ENCODE assay signal across 32 cellular contexts in genomic region chr10:133034092-133034491, GRCh38. TPM values are rescaled to one million over a fixed set of nuclear protein-coding genes. Genes with fewer than 3 reads are reported as not detected.
"Had no signal": no experiment of that assay in that cellular context is flagged by ENCODE, and none has a peak within 500 bp of the region (broad histone marks: within the 10 kb centered on the region; RNA-seq: fewer than 3 reads in every experiment).

No MANE protein-coding gene starts in this region.

- H3K9ac ChIP-seq: parathyroid adenoma had no signal

- H3K4me3 Mint-ChIP-seq: naive thymus-derived CD8-positive, alpha-beta T cell; nephron; neural crest cell; stimulated activated memory B cell treated with anti-CD40 and anti-IgM and Interleukin-4, amounts not matched to agents 10 μg/mL and 1 μg/mL and 100 μg/mL, for 72 hours; stimulated activated naive CD8-positive, alpha-beta T cell treated with anti-CD3 and anti-CD28 coated beads, Interleukin-15, amount 100 ng/mL, for 72 hours had no signal

- H3K36me3 ChIP-seq: left lung, lower lobe of right lung, neutrophil, right atrium auricular region, right lobe of liver, thyroid gland, transverse colon, upper lobe of left lung, vagina had no signal

- H3K4me1 ChIP-seq: left lung, lower lobe of right lung, parathyroid adenoma, psoas muscle, right atrium auricular region, right lobe of liver, testis, thyroid gland, transverse colon, upper lobe of left lung, vagina had no signal

- ATAC-seq: left colon; left lung; lower lobe of right lung; naive thymus-derived CD8-positive, alpha-beta T cell; psoas muscle; stimulated activated memory B cell treated with anti-CD40 and anti-IgM and Interleukin-4, amounts not matched to agents 10 μg/mL and 1 μg/mL and 100 μg/mL, for 72 hours; stimulated activated naive CD8-positive, alpha-beta T cell treated with anti-CD3 and anti-CD28 coated beads, Interleukin-15, amount 100 ng/mL, for 72 hours had no signal

- H3K4me2 ChIP-seq: smooth muscle cell had no signal

- DNase-seq: kidney; left colon; lower lobe of right lung; mammary epithelial cell; mesenchymal stem cell; naive thymus-derived CD8-positive, alpha-beta T cell; occipital lobe; psoas muscle; right lobe of liver; stimulated activated CD4-positive, alpha-beta T cell treated with anti-CD3 and anti-CD28 coated beads, Interleukin-1b, Interleukin-23, amount 100 ng/mL, for 48 hours; stimulated activated CD4-positive, alpha-beta T cell treated with anti-CD3 and anti-CD28 coated beads, Interleukin-2, amount 100 ng/mL, for 48 hours; stimulated activated CD4-positive, alpha-beta T cell treated with anti-CD3 and anti-CD28 coated beads, Interleukin-4, amount 100 ng/mL, for 4 hours; stimulated activated CD8-positive, alpha-beta memory T cell treated with anti-CD3 and anti-CD28 coated beads, Interleukin-4, amount 100 ng/mL, for 48 hours; stimulated activated naive CD4-positive, alpha-beta T cell treated with Interleukin-2 at 50 U/mL for 16 hours; stimulated activated naive CD8-positive, alpha-beta T cell treated with anti-CD3 and anti-CD28 coated beads, Interleukin-15, amount 100 ng/mL, for 72 hours; substantia nigra; testis; thyroid gland; transverse colon had no signal

- H3K4me1 Mint-ChIP-seq: naive thymus-derived CD8-positive, alpha-beta T cell; stimulated activated memory B cell treated with anti-CD40 and anti-IgM and Interleukin-4, amounts not matched to agents 10 μg/mL and 1 μg/mL and 100 μg/mL, for 72 hours; stimulated activated naive CD8-positive, alpha-beta T cell treated with anti-CD3 and anti-CD28 coated beads, Interleukin-15, amount 100 ng/mL, for 72 hours had no signal

- H3K36me3 Mint-ChIP-seq: naive thymus-derived CD8-positive, alpha-beta T cell; stimulated activated memory B cell treated with anti-CD40 and anti-IgM and Interleukin-4, amounts not matched to agents 10 μg/mL and 1 μg/mL and 100 μg/mL, for 72 hours had no signal

- H3K4me3 ChIP-seq: left lung, lower lobe of right lung, psoas muscle, right atrium auricular region, right lobe of liver, smooth muscle cell, testis, thyroid gland, transverse colon, upper lobe of left lung, vagina had no signal

- H2AFZ ChIP-seq: parathyroid adenoma had no signal

- H3K27ac Mint-ChIP-seq: naive thymus-derived CD8-positive, alpha-beta T cell; stimulated activated memory B cell treated with anti-CD40 and anti-IgM and Interleukin-4, amounts not matched to agents 10 μg/mL and 1 μg/mL and 100 μg/mL, for 72 hours; stimulated activated naive CD8-positive, alpha-beta T cell treated with anti-CD3 and anti-CD28 coated beads, Interleukin-15, amount 100 ng/mL, for 72 hours had no signal

- H3K9me3 Mint-ChIP-seq: naive thymus-derived CD8-positive, alpha-beta T cell; nephron; neural crest cell; stimulated activated memory B cell treated with anti-CD40 and anti-IgM and Interleukin-4, amounts not matched to agents 10 μg/mL and 1 μg/mL and 100 μg/mL, for 72 hours; stimulated activated naive CD8-positive, alpha-beta T cell treated with anti-CD3 and anti-CD28 coated beads, Interleukin-15, amount 100 ng/mL, for 72 hours had no signal

- H3K27ac ChIP-seq: left lung, lower lobe of right lung, neutrophil, parathyroid adenoma, psoas muscle, right atrium auricular region, right lobe of liver, testis, thyroid gland, transverse colon, upper lobe of left lung, vagina had no signal

- H3K9me3 ChIP-seq: left lung, lower lobe of right lung, neutrophil, psoas muscle, right atrium auricular region, right lobe of liver, testis, thyroid gland, transverse colon, upper lobe of left lung, vagina had no signal

- H3K27me3 ChIP-seq: right atrium auricular region, right lobe of liver, testis, thyroid gland, vagina had no signal

RNA-seq across cellular contexts. Expression of gene ADGRA1, which starts 53.6 kb away (rescaled TPM):
- total RNA-seq: left colon; mammary epithelial cell; mucosa of gallbladder; naive thymus-derived CD8-positive, alpha-beta T cell; osteocyte; smooth muscle cell; urinary bladder had no signal
- polyA plus RNA-seq: mammary epithelial cell; naive thymus-derived CD8-positive, alpha-beta T cell; smooth muscle cell had no signal
